5 cellular contexts compared by ENCODE assay signal in the genomic region with DNA sequence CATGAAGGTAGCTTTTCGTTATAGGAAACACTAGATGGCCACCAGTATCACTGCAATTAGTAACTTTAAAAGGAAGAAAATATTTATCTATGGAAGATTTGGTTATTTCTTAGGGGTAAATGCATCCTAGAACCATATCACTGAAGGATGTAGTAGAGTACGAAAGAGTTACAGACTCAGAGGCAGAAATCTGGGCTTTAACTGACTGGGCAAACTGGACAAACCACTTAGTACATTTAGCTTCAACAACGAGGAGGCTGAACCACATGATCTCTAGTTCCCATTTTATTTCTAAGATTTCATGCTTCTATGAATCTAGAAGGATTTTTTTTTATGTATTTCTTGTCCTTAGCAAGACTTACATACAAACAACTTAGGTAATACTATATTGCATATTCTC.
"Had no signal": no experiment of that assay in that cellular context is flagged by ENCODE, and none has a peak within 500 bp of the region (broad histone marks: within the 10 kb centered on the region; RNA-seq: fewer than 3 reads in every experiment).

No MANE protein-coding gene starts in this region.

- DNase-seq: H9, HCEC 1CT, IMR-90 had no signal

- ATAC-seq: GM23338, K562 had no signal

- H3K4me2 ChIP-seq: GM23338 had no signal

- H3K4me3 ChIP-seq: GM23338, K562 had no signal

- H2AFZ ChIP-seq: GM23338 had no signal
